ENCODE assay signal across 11 cellular contexts in the genomic region with DNA sequence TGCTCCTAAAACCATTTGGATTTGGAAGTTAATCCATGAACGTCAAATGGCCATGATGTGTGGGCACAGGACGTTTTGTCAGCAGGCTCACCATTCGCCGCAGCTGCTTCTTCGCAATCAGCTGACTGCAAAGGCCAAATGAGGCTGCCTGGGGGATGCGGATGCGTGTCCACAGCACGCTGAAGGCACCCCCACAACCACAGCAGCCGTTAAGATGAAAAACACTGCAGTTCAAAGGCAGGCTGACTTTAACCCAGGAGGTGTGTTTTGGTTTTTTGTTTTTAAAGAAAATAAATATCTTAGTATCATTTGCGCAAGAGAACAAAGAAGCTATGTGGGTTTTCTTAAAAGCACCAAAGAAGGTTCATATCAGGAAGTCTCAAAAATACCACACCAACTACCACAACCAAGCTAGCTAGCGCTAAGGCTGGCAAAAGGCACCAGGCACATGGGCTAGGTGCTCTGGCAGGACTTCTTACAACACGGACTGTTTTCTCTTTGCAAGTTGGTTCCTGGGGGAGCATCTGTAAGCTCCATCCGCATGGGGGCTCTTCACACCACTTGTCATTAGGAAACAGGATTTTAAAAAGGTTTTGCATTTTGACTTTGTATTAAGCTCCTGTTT. TPM values are rescaled to one million over a fixed set of nuclear protein-coding genes. Genes with fewer than 3 reads are reported as not detected.
DNase-seq lines count a peak whose midpoint lies in the region; ATAC-seq, FAIRE-seq and TF ChIP-seq lines count a peak whose summit lies in the region.
"Had no signal": no experiment of that assay in that cellular context is flagged by ENCODE, and none has a peak within 500 bp of the region (broad histone marks: within the 10 kb centered on the region; RNA-seq: fewer than 3 reads in every experiment).

No MANE protein-coding gene starts in this region.

- H2AK5ac ChIP-seq in IMR-90 (ENCODE audit: low read depth, low read length) = no peak overlapping the region

- no peak for TF ChIP-seq CTCF in IMR-90 (conservative IDR thresholded peaks at IDR 0.05; ENCODE audit: low read depth, low read length)
- TF ChIP-seq CTCF in K562 (IDR thresholded peaks at IDR 0.05 in 2 of 3, conservative IDR thresholded peaks at IDR 0.05 in 1 of 3; ENCODE audit: insufficient read depth in 2 of 3, low read depth in 1 of 3, low read length in 3 of 3) = no peak
- no peak for TF ChIP-seq CTCF in body of pancreas (IDR thresholded peaks at IDR 0.05)

- H3K27ac ChIP-seq in IMR-90 (ENCODE audit: insufficient read depth, low read length) (no peak overlapping the region), K562 (ENCODE audit: extremely low read depth, low read depth, low read length) (no peak overlapping the region), body of pancreas (no peak overlapping the region)
- H3K27ac ChIP-seq: ovary had no signal

- no peak overlapping the region for H2BK120ac ChIP-seq in IMR-90 (ENCODE audit: low read depth, low read length)

- TF ChIP-seq EP300 in K562 (IDR thresholded peaks at IDR 0.05; ENCODE audit: low read length) = no peak

- intact Hi-C loops in IMR-90 (cut with micrococcal nuclease) = no loop called here
- intact Hi-C loops in K562 (cut with micrococcal nuclease) = no loop called here
- intact Hi-C loops in body of pancreas (cut with DNase I) = no loop called here

- no peak overlapping the region for H2BK15ac ChIP-seq in IMR-90 (ENCODE audit: low read depth, low read length)

- dilution Hi-C loops in IMR-90 (cut with HindIII; ENCODE audit: low sequenced_read_pairs, unreplicated experiment) = no loop called here

- H3K27ac Mint-ChIP-seq in activated CD4-positive, alpha-beta memory T cell treated with anti-CD3 and anti-CD28 coated beads, Interleukin-2, amount 10 ng/mL, durations not matched to agents 7 days and 5 days = peak overlapping the region; percentile 95
- H3K27ac Mint-ChIP-seq: CD14-positive monocyte had no signal

- H3K9me3 ChIP-seq in IMR-90 (ENCODE audit: control insufficient read depth, insufficient read depth, low read length) = no peaks in the 10 kb centered on the region
- no peaks in the 10 kb centered on the region for H3K9me3 ChIP-seq in K562 (replicated peaks; ENCODE audit: control insufficient read depth, insufficient read depth, low read depth, low read length)
- no peaks in the 10 kb centered on the region for H3K9me3 ChIP-seq in body of pancreas
- H3K9me3 ChIP-seq: ovary had no signal

- H3K27me3 Mint-ChIP-seq in activated CD4-positive, alpha-beta memory T cell treated with anti-CD3 and anti-CD28 coated beads, Interleukin-2, amount 10 ng/mL, durations not matched to agents 7 days and 5 days = no peaks in the 10 kb centered on the region

- TF ChIP-seq POLR2A in IMR-90 (IDR thresholded peaks at IDR 0.05; ENCODE audit: low read depth, low read length) = no peak
- TF ChIP-seq POLR2A in K562 (conservative IDR thresholded peaks at IDR 0.05) = no peak
- TF ChIP-seq POLR2A in body of pancreas (IDR thresholded peaks at IDR 0.05) = no peak

- WGBS in IMR-90 (ENCODE audit: extremely low coverage in 2 of 2, insufficient read length in 1 of 2), 2 experiments = no CpG with 5 or more reads among the region's 13 CpGs
- 88% methylated on average over 13 of the region's 13 CpGs for WGBS in K562 (ENCODE audit: insufficient coverage, low coverage, missing lambda C conversion rate)
- WGBS in body of pancreas, 2 donors = 85 to 87% methylated on average over 13 of the region's 13 CpGs

- H3K36me3 ChIP-seq in IMR-90 (ENCODE audit: control insufficient read depth, insufficient read depth, low read length) (peaks cover 79% of the 10 kb centered on the region), K562 (ENCODE audit: control insufficient read depth, insufficient read depth, low read length) (peaks cover 82% of the 10 kb centered on the region; the same call in 2 of the 3 replicates), body of pancreas (replicated peaks in 1 of 2; ENCODE audit: insufficient read depth in 1 of 2, low read depth in 2 of 2) (peaks cover 0 to 32% of the 10 kb centered on the region in 2 donors)
- H3K36me3 ChIP-seq: ovary had no signal

- TF ChIP-seq RAD21 in IMR-90 (IDR thresholded peaks at IDR 0.05; ENCODE audit: low read length) (no peak), K562 (CRISPR knock-in tag; conservative IDR thresholded peaks at IDR 0.05 in 1 of 2, IDR thresholded peaks at IDR 0.05 in 1 of 2) (no peak)

- H3K36me3 Mint-ChIP-seq in activated CD4-positive, alpha-beta memory T cell treated with anti-CD3 and anti-CD28 coated beads, Interleukin-2, amount 10 ng/mL, durations not matched to agents 7 days and 5 days (ENCODE audit: low read depth) = peaks cover 75% of the 10 kb centered on the region

- BruUV-seq in IMR-90 (replicated peaks; lab: Mats Ljungman, UMichigan) (TSS peak; percentile 8), K562 (replicated peaks; lab: Mats Ljungman, UMichigan) (no TSS peak)

- H3K4me2 ChIP-seq in IMR-90 (ENCODE audit: low read depth, low read length) (no peak overlapping the region), K562 (ENCODE audit: insufficient read depth, low read length) (no peak overlapping the region)

- H4K20me1 ChIP-seq in IMR-90 (ENCODE audit: insufficient read depth, low read length) (peaks cover 44% of the 10 kb centered on the region), K562 (replicated peaks; ENCODE audit: control insufficient read depth, insufficient read depth, low read length) (0 out of 2 replicates have a peak, but pooled peaks cover 7% of the 10 kb centered on the region)

- H3K14ac ChIP-seq in IMR-90 (replicated peaks; ENCODE audit: low read depth, low read length) = no peak overlapping the region

- H4K8ac ChIP-seq in IMR-90 (ENCODE audit: low read depth in 2 of 2, low read length in 2 of 2) = no peak overlapping the region

- no peaks in the 10 kb centered on the region; the same call in 1 of the 2 replicates for H3K9me1 ChIP-seq in IMR-90 (ENCODE audit: insufficient read depth, low read length)
- no peaks in the 10 kb centered on the region for H3K9me1 ChIP-seq in K562 (ENCODE audit: control insufficient read depth, insufficient read depth, low read length)

- CTCF ChIA-PET in IMR-90 (lab: Yijun Ruan, JAX) = interaction anchor here (1.5 kb wide), 1 partner anchor 77 kb away, joined by 4 read pairs; no protein-coding TSS in a partner anchor
- CTCF ChIA-PET in activated CD4-positive, alpha-beta memory T cell treated with anti-CD3 and anti-CD28 coated beads, Interleukin-2, amount 10 ng/mL, durations not matched to agents 7 days and 5 days (lab: Charles Lee) = interaction anchor here (0.9 to 4.6 kb wide), 19 partner anchors 9 to 481 kb away, joined by 3 to 46 read pairs (median 4); partner anchors contain the start of genes CARS1, NAP1L4 and PHLDA2
- CTCF ChIA-PET in K562 (lab: Yijun Ruan, JAX; ENCODE audit: low intra/inter-chr PET ratio) = no interaction called here

- no peak overlapping the region for H3K4ac ChIP-seq in IMR-90 (ENCODE audit: low read depth, low read length)

- peak overlapping the region; percentile 11 for H3K4me3 Mint-ChIP-seq in activated CD4-positive, alpha-beta memory T cell treated with anti-CD3 and anti-CD28 coated beads, Interleukin-2, amount 10 ng/mL, durations not matched to agents 7 days and 5 days
- H3K4me3 Mint-ChIP-seq: CD14-positive monocyte had no signal

- H3K9ac ChIP-seq in IMR-90 (ENCODE audit: low read depth, low read length) = no peak overlapping the region
- no peak overlapping the region for H3K9ac ChIP-seq in K562 (ENCODE audit: insufficient read depth in 1 of 2, low read depth in 2 of 2, low read length in 2 of 2)

- no peak overlapping the region for H3K23ac ChIP-seq in IMR-90 (ENCODE audit: low read depth, low read length)

- H4K5ac ChIP-seq in IMR-90 (ENCODE audit: low read depth, low read length) = no peak overlapping the region

- no peak overlapping the region for H2AFZ ChIP-seq in IMR-90 (replicated peaks; ENCODE audit: low read length, poor library complexity)
- no peak overlapping the region for H2AFZ ChIP-seq in K562 (ENCODE audit: low read depth, low read length)

- POLR2A ChIA-PET in IMR-90 (lab: Charles Lee; ENCODE audit: unreplicated experiment) (no interaction called here), K562 (lab: Yijun Ruan, JAX) (interaction anchor here (0.7 to 2.5 kb wide), 9 partner anchors 8 to 76 kb away, joined by 3 to 13 read pairs (median 4); no protein-coding TSS in a partner anchor)
- POLR2A ChIA-PET in activated CD4-positive, alpha-beta memory T cell treated with anti-CD3 and anti-CD28 coated beads, Interleukin-2, amount 10 ng/mL, durations not matched to agents 7 days and 5 days (lab: Charles Lee) = interaction anchor here (0.8 to 11.8 kb wide), 26 partner anchors 8 to 122 kb away, joined by 3 to 307 read pairs (median 6); partner anchors contain the start of genes CARS1 and NAP1L4

- H2BK5ac ChIP-seq in IMR-90 (ENCODE audit: low read depth, low read length, poor library complexity, severe bottlenecking) = no peak overlapping the region

- no peak for ATAC-seq in IMR-90 (ENCODE audit: low read depth)
- ATAC-seq in K562 = no peak
- no peak for ATAC-seq in HG02763 (IDR thresholded peaks at IDR 0.05; ENCODE audit: unreplicated experiment)
- ATAC-seq in body of pancreas = no peak

- H3K79me2 ChIP-seq in K562 (ENCODE audit: control insufficient read depth, insufficient read depth, low read length) = no peaks in the 10 kb centered on the region

- H2AK9ac ChIP-seq in IMR-90 (replicated peaks; ENCODE audit: low read depth, low read length, poor library complexity) = no peak overlapping the region

- peak; percentile 40 for FAIRE-seq in K562 (lab: Jason Lieb, UNC)
- FAIRE-seq: keratinocyte had no signal

- H3K4me3 ChIP-seq in IMR-90 (ENCODE audit: insufficient read depth, low read depth, low read length) (no peak overlapping the region), K562 (no peak overlapping the region), body of pancreas (no peak overlapping the region)
- H3K4me3 ChIP-seq: ovary had no signal

- H3K9me3 Mint-ChIP-seq in activated CD4-positive, alpha-beta memory T cell treated with anti-CD3 and anti-CD28 coated beads, Interleukin-2, amount 10 ng/mL, durations not matched to agents 7 days and 5 days = no peaks in the 10 kb centered on the region

- H3K27me3 ChIP-seq in IMR-90 (ENCODE audit: control insufficient read depth, insufficient read depth, low read length) = no peaks in the 10 kb centered on the region
- no peaks in the 10 kb centered on the region for H3K27me3 ChIP-seq in K562 (ENCODE audit: control insufficient read depth in 2 of 2, insufficient read depth in 2 of 2, low read length in 2 of 2)
- H3K27me3 ChIP-seq in body of pancreas = no peaks in the 10 kb centered on the region
- H3K27me3 ChIP-seq: ovary had no signal

- H2BK20ac ChIP-seq in IMR-90 (ENCODE audit: low read depth, low read length) = no peak overlapping the region

- H4K91ac ChIP-seq in IMR-90 (ENCODE audit: insufficient read depth, low read depth, low read length) = no peak overlapping the region

- in situ Hi-C loops in IMR-90 (cut with MboI; ENCODE audit: low sequenced_read_pairs) = no loop called here
- in situ Hi-C loops in K562 (cut with MboI) = no loop called here

- peaks cover 12% of the 10 kb centered on the region; the same call in 1 of the 2 replicates for H3K4me1 ChIP-seq in IMR-90 (ENCODE audit: control insufficient read depth, insufficient read depth, low read length)
- H3K4me1 ChIP-seq in K562 (replicated peaks in 1 of 2; ENCODE audit: control insufficient read depth in 2 of 2, insufficient read depth in 2 of 2, low read length in 2 of 2) = peaks cover 0 to 7% of the 10 kb centered on the region in 2 experiments; a peak in 1 of 5 replicates
- no peaks in the 10 kb centered on the region for H3K4me1 ChIP-seq in body of pancreas

- H3K4me1 Mint-ChIP-seq in activated CD4-positive, alpha-beta memory T cell treated with anti-CD3 and anti-CD28 coated beads, Interleukin-2, amount 10 ng/mL, durations not matched to agents 7 days and 5 days = peaks cover 82% of the 10 kb centered on the region

- peaks cover 5 to 30% of the 10 kb centered on the region in 2 experiments; a peak in 3 of 4 replicates for H3K79me1 ChIP-seq in IMR-90 (ENCODE audit: low read depth in 1 of 2, low read length in 2 of 2)

- DNase-seq in IMR-90 = no peak
- peak; percentile 87 for DNase-seq in activated CD4-positive, alpha-beta memory T cell treated with anti-CD3 and anti-CD28 coated beads, Interleukin-2, amount 10 ng/mL, durations not matched to agents 7 days and 5 days
- no peak for DNase-seq in K562 (ENCODE audit: extremely low read depth in 1 of 4, low spot score in 3 of 4)
- peak; percentile 56 for DNase-seq in stimulated activated CD4-positive, alpha-beta T cell treated with anti-CD3 and anti-CD28 coated beads, Interleukin-4, amount 100 ng/mL, for 24 hours
- DNase-seq in DMS 273 (lab: John Stamatoyannopoulos, UW; ENCODE audit: unreplicated experiment) = no peak
- DNase-seq in body of pancreas = no peak
- DNase-seq in SK-N-DZ (ENCODE audit: low spot score) = no peak
- DNase-seq: ovary had no signal

- no peak overlapping the region for H3K56ac ChIP-seq in IMR-90 (ENCODE audit: extremely low read depth, insufficient read depth, low read length)

- H3K18ac ChIP-seq in IMR-90 (ENCODE audit: low read depth, low read length) = no peak overlapping the region

RNA-seq across cellular contexts. Expression of gene NAP1L4, which starts 22.3 kb away (rescaled TPM):
- total RNA-seq in IMR-90 (2012; rRNA removed) = 71.5 and 80.8 TPM in 2 replicates
- 57.3 and 80.7 TPM in 2 replicates for polyA plus RNA-seq in IMR-90 (2012; rRNA removed)
- polyA plus RNA-seq in IMR-90 (2012; cell fraction: cytosol; rRNA removed) = 50.3 and 75.4 TPM in 2 replicates
- 71.1 and 101 TPM in 2 replicates for polyA plus RNA-seq in IMR-90 (2012; cell fraction: nucleus; rRNA removed; ENCODE audit: low replicate concordance)
- 100 to 1,000 TPM; 299 to 314 TPM for total RNA-seq in activated CD4-positive, alpha-beta memory T cell treated with anti-CD3 and anti-CD28 coated beads, Interleukin-2, amount 10 ng/mL, durations not matched to agents 7 days and 5 days
- 200 and 559 TPM in 2 replicates for total RNA-seq in K562 (2011; cell fraction: chromatin; rRNA removed; ENCODE audit: low replicate concordance)
- 89.9 and 105 TPM in 2 replicates for total RNA-seq in K562 (2011; cell fraction: nucleolus; rRNA removed)
- 185 and 193 TPM in 2 replicates for total RNA-seq in K562 (2011; cell fraction: nucleoplasm; rRNA removed)
- total RNA-seq in K562 (2014; rRNA removed) = 217 and 237 TPM in 2 replicates
- total RNA-seq in K562 (2014; rRNA removed; fragmentation: Illumina TruSeq; extraction: Trizol) = 179 and 210 TPM in 2 replicates
- total RNA-seq in K562 (2015; rRNA removed; fragmentation: Illumina TruSeq; extraction: Trizol) = 145 and 153 TPM in 2 replicates
- 167 and 180 TPM in 2 replicates for total RNA-seq in K562 (2021)
- 145 and 176 TPM in 2 replicates for polyA plus RNA-seq in K562 (2011; rRNA removed)
- polyA plus RNA-seq in K562 (2011; cell fraction: cytosol; rRNA removed) = 72.7 and 90.0 TPM in 2 replicates
- polyA plus RNA-seq in K562 (2011; cell fraction: nucleus; rRNA removed) = 166 and 223 TPM in 2 replicates
- 103 and 135 TPM in 2 replicates for polyA plus RNA-seq in K562 (2012)
- 154 and 184 TPM in 2 replicates for polyA plus RNA-seq in K562 (2014; fragmentation: Illumina TruSeq; extraction: Trizol)
- 10 to 100 TPM; 34.1 to 50.7 TPM for polyA plus RNA-seq in K562 (2014; fragmentation: Nextera tagmentation; extraction: Ambion mirVana)
- 221 and 244 TPM in 2 replicates for polyA plus RNA-seq in K562 (2014; rRNA removed)
- polyA minus RNA-seq in K562 (2011; rRNA and poly(A)+ RNA removed) = 207 and 232 TPM in 2 replicates
- polyA minus RNA-seq in K562 (2011; cell fraction: cytosol; rRNA and poly(A)+ RNA removed) = 66.1 and 67.2 TPM in 2 replicates
- polyA minus RNA-seq in K562 (2011; cell fraction: nucleus; rRNA and poly(A)+ RNA removed) = 76.3 and 166 TPM in 2 replicates
- 10 to 100 TPM; 45.9 to 57.7 TPM for total RNA-seq in body of pancreas
- polyA plus RNA-seq in SK-N-DZ (2014; cell fraction: cytosol; rRNA removed) = 173 and 181 TPM in 2 replicates
- 198 and 215 TPM in 2 replicates for polyA plus RNA-seq in SK-N-DZ (2014; cell fraction: nucleus; rRNA removed)

RNA-seq across cellular contexts. Expression of gene CARS1, which starts 42.8 kb away (rescaled TPM):
- total RNA-seq in IMR-90 (2012; rRNA removed) (65.8 and 78.3 TPM in 2 replicates), K562 (2014; rRNA removed) (73.6 and 77.3 TPM in 2 replicates), K562 (2014; rRNA removed; fragmentation: Illumina TruSeq; extraction: Trizol) (52.3 and 57.4 TPM in 2 replicates), K562 (2015; rRNA removed; fragmentation: Illumina TruSeq; extraction: Trizol) (27.0 and 31.5 TPM in 2 replicates), K562 (2021) (76.1 and 90.2 TPM in 2 replicates), body of pancreas (10 to 100 TPM; 15.8 to 20.8 TPM)
- polyA plus RNA-seq in IMR-90 (2012; rRNA removed) (62.5 and 72.7 TPM in 2 replicates), K562 (2011; rRNA removed) (87.9 and 93.0 TPM in 2 replicates), K562 (2014; fragmentation: Illumina TruSeq; extraction: Trizol) (80.1 and 90.0 TPM in 2 replicates), K562 (2014; fragmentation: Nextera tagmentation; extraction: Ambion mirVana) (10 to 100 TPM; 14.4 to 28.4 TPM), K562 (2014; rRNA removed) (94.0 and 106 TPM in 2 replicates)
- 42.2 and 49.8 TPM in 2 replicates for polyA plus RNA-seq in IMR-90 (2012; cell fraction: cytosol; rRNA removed)
- polyA plus RNA-seq in IMR-90 (2012; cell fraction: nucleus; rRNA removed; ENCODE audit: low replicate concordance) = 168 and 280 TPM in 2 replicates
- total RNA-seq in activated CD4-positive, alpha-beta memory T cell treated with anti-CD3 and anti-CD28 coated beads, Interleukin-2, amount 10 ng/mL, durations not matched to agents 7 days and 5 days = 100 to 1,000 TPM; 106 to 121 TPM
- total RNA-seq in K562 (2011; cell fraction: chromatin; rRNA removed; ENCODE audit: low replicate concordance) = 298 and 329 TPM in 2 replicates
- total RNA-seq in K562 (2011; cell fraction: nucleolus; rRNA removed) = 156 and 161 TPM in 2 replicates
- total RNA-seq in K562 (2011; cell fraction: nucleoplasm; rRNA removed) = 164 and 168 TPM in 2 replicates
- polyA plus RNA-seq in K562 (2011; cell fraction: cytosol; rRNA removed) = 38.4 and 53.6 TPM in 2 replicates
- polyA plus RNA-seq in K562 (2011; cell fraction: nucleus; rRNA removed) = 222 and 259 TPM in 2 replicates
- 42.8 and 175 TPM in 2 replicates for polyA plus RNA-seq in K562 (2012)
- polyA minus RNA-seq in K562 (2011; rRNA and poly(A)+ RNA removed) = 60.4 and 65.4 TPM in 2 replicates
- 27.4 and 51.4 TPM in 2 replicates for polyA minus RNA-seq in K562 (2011; cell fraction: cytosol; rRNA and poly(A)+ RNA removed)
- 66.9 and 96.7 TPM in 2 replicates for polyA minus RNA-seq in K562 (2011; cell fraction: nucleus; rRNA and poly(A)+ RNA removed)
- 41.4 and 43.6 TPM in 2 replicates for polyA plus RNA-seq in SK-N-DZ (2014; cell fraction: cytosol; rRNA removed)
- polyA plus RNA-seq in SK-N-DZ (2014; cell fraction: nucleus; rRNA removed) = 103 and 108 TPM in 2 replicates

Comparison
In these comparisons a context has a peak if more than half of its experiments do, and no peak if none do; other contexts are left out.
1. DNase-seq: peak in activated CD4-positive, alpha-beta memory T cell treated with anti-CD3 and anti-CD28 coated beads, Interleukin-2, amount 10 ng/mL, durations not matched to agents 7 days and 5 days (single experiment) and stimulated activated CD4-positive, alpha-beta T cell treated with anti-CD3 and anti-CD28 coated beads, Interleukin-4, amount 100 ng/mL, for 24 hours (single experiment); none in IMR-90 (single experiment), K562 (0 of 4), DMS 273 (single experiment), body of pancreas (0 of 4) and SK-N-DZ (single experiment).